In genomic region chr22:37222440-37222971, GRCh38 we compare ENCODE assay signal across 10 cellular contexts. TPM values are rescaled to one million over a fixed set of nuclear protein-coding genes. Genes with fewer than 3 reads are reported as not detected.
A peak's percentile ranks its signal among the peaks of the same experiment; 100 is the strongest.
DNase-seq lines count a peak whose midpoint lies in the region; ATAC-seq lines count a peak whose summit lies in the region.
"Had no signal": no experiment of that assay in that cellular context is flagged by ENCODE, and none has a peak within 500 bp of the region (broad histone marks: within the 10 kb centered on the region; RNA-seq: fewer than 3 reads in every experiment).

No MANE protein-coding gene starts in this region.

- H4K91ac ChIP-seq in mesenchymal stem cell (ENCODE audit: low read length), result no peak overlapping the region

- peak; percentile 76 for DNase-seq in activated CD8-positive, alpha-beta memory T cell treated with anti-CD3 and anti-CD28 coated beads for 24 hours
- DNase-seq in activated CD8-positive, alpha-beta memory T cell treated with anti-CD3 and anti-CD28 coated beads, Interleukin-2, amount 50 U/mL, for 48 hours, result no peak
- DNase-seq in activated T-cell treated with anti-CD3 and anti-CD28 coated beads, Interleukin-2, amount 50 U/mL, for 48 hours, result peak; percentile 67 to 68
- no peak for DNase-seq in mesenchymal stem cell
- DNase-seq in amygdala (lab: John Stamatoyannopoulos, UW), result no peak
- DNase-seq: cortex of kidney, hypothalamus, NCI-H1092 had no signal

- no peak overlapping the region for H3K18ac ChIP-seq in mesenchymal stem cell (ENCODE audit: low read depth in 1 of 2, low read length in 2 of 2)

- H3K79me1 ChIP-seq in mesenchymal stem cell (replicated peaks; ENCODE audit: low read length, poor library complexity, severe bottlenecking), result no peaks in the 10 kb centered on the region

- H3K27ac ChIP-seq in mesenchymal stem cell (ENCODE audit: low read length, poor library complexity, severe bottlenecking), result no peak overlapping the region

- peaks cover 0 to 28% of the 10 kb centered on the region in 2 experiments for H3K27me3 ChIP-seq in mesenchymal stem cell (ENCODE audit: control insufficient read depth in 1 of 2, insufficient read depth in 1 of 2, low read length in 2 of 2)

- peaks cover 51% of the 10 kb centered on the region for H3K36me3 Mint-ChIP-seq in stimulated activated memory B cell treated with anti-CD40 and anti-IgM and Interleukin-4, amounts not matched to agents 10 μg/mL and 1 μg/mL and 100 μg/mL, for 72 hours

- H2AFZ ChIP-seq in mesenchymal stem cell (ENCODE audit: low read depth, low read length), result no peak overlapping the region

- H3K14ac ChIP-seq in mesenchymal stem cell (ENCODE audit: low read length in 2 of 2), result no peak overlapping the region

- peaks cover 92% of the 10 kb centered on the region for H3K4me1 Mint-ChIP-seq in stimulated activated memory B cell treated with anti-CD40 and anti-IgM and Interleukin-4, amounts not matched to agents 10 μg/mL and 1 μg/mL and 100 μg/mL, for 72 hours

- H4K8ac ChIP-seq in mesenchymal stem cell (ENCODE audit: low read length), result no peak overlapping the region

- H2AK5ac ChIP-seq in mesenchymal stem cell (ENCODE audit: low read length, severe bottlenecking), result no peak overlapping the region

- peaks cover 15 to 29% of the 10 kb centered on the region in 2 experiments for H3K36me3 ChIP-seq in mesenchymal stem cell (ENCODE audit: control insufficient read depth in 1 of 2, insufficient read depth in 2 of 2, low read depth in 1 of 2, low read length in 2 of 2)

- H3K4me2 ChIP-seq in mesenchymal stem cell (ENCODE audit: low read length, poor library complexity, severe bottlenecking), result no peak overlapping the region

- H3K27me3 Mint-ChIP-seq in stimulated activated memory B cell treated with anti-CD40 and anti-IgM and Interleukin-4, amounts not matched to agents 10 μg/mL and 1 μg/mL and 100 μg/mL, for 72 hours, result no peaks in the 10 kb centered on the region

- H2BK15ac ChIP-seq in mesenchymal stem cell (ENCODE audit: low read depth, poor library complexity, severe bottlenecking), result no peak overlapping the region

- no peak overlapping the region for H3K4ac ChIP-seq in mesenchymal stem cell (ENCODE audit: low read depth in 1 of 2, low read length in 2 of 2)

- no peak overlapping the region for H2BK5ac ChIP-seq in mesenchymal stem cell (ENCODE audit: low read depth, low read length, poor library complexity, severe bottlenecking)

- no peak overlapping the region for H2BK12ac ChIP-seq in mesenchymal stem cell (ENCODE audit: low read length in 2 of 2)

- H3K23ac ChIP-seq in mesenchymal stem cell (ENCODE audit: low read length in 2 of 2), result no peak overlapping the region

- no peak for ATAC-seq in stimulated activated memory B cell treated with anti-CD40 and anti-IgM and Interleukin-4, amounts not matched to agents 10 μg/mL and 1 μg/mL and 100 μg/mL, for 72 hours

- H3K9me3 ChIP-seq in mesenchymal stem cell (ENCODE audit: control insufficient read depth, low read length), result no peaks in the 10 kb centered on the region

- WGBS in mesenchymal stem cell, result 98% methylated on average over 8 of the region's 8 CpGs

- H3K4me1 ChIP-seq in mesenchymal stem cell (ENCODE audit: control insufficient read depth, insufficient read depth, low read depth, low read length), result peaks cover 12% of the 10 kb centered on the region

- H2BK120ac ChIP-seq in mesenchymal stem cell (ENCODE audit: low read depth, low read length), result no peak overlapping the region

- peak overlapping the region; percentile 13 for H3K4me3 Mint-ChIP-seq in stimulated activated memory B cell treated with anti-CD40 and anti-IgM and Interleukin-4, amounts not matched to agents 10 μg/mL and 1 μg/mL and 100 μg/mL, for 72 hours

- no peak overlapping the region for H3K9ac ChIP-seq in mesenchymal stem cell (ENCODE audit: low read length)

- peak overlapping the region; percentile 69 for H3K27ac Mint-ChIP-seq in stimulated activated memory B cell treated with anti-CD40 and anti-IgM and Interleukin-4, amounts not matched to agents 10 μg/mL and 1 μg/mL and 100 μg/mL, for 72 hours

- H3K9me3 Mint-ChIP-seq in stimulated activated memory B cell treated with anti-CD40 and anti-IgM and Interleukin-4, amounts not matched to agents 10 μg/mL and 1 μg/mL and 100 μg/mL, for 72 hours, result peaks cover 8% of the 10 kb centered on the region

- no peak overlapping the region for H3K4me3 ChIP-seq in mesenchymal stem cell (ENCODE audit: insufficient read depth in 1 of 2, low read depth in 1 of 2, low read length in 2 of 2)

RNA-seq across cellular contexts. Expression of gene SSTR3, which starts 10.2 kb away (rescaled TPM):
- not detected for polyA plus RNA-seq in mesenchymal stem cell (2013, experiment 1 of 2)
- not detected for polyA plus RNA-seq in mesenchymal stem cell (2013, experiment 2 of 2)
- polyA plus RNA-seq: neural cell had no signal

RNA-seq across cellular contexts. Expression of gene RAC2, which starts 21.6 kb away (rescaled TPM):
- polyA plus RNA-seq in mesenchymal stem cell (2013, experiment 1 of 2), result 121 TPM
- polyA plus RNA-seq in mesenchymal stem cell (2013, experiment 2 of 2), result 117 TPM
- polyA plus RNA-seq: neural cell had no signal

RNA-seq across cellular contexts. Expression of gene C1QTNF6, which starts 34.5 kb away (rescaled TPM):
- polyA plus RNA-seq in mesenchymal stem cell (2013, experiment 1 of 2), result 38.2 TPM
- 37.9 TPM for polyA plus RNA-seq in mesenchymal stem cell (2013, experiment 2 of 2)

RNA-seq across cellular contexts. Expression of gene CYTH4, which starts 59.8 kb away (rescaled TPM):
- polyA plus RNA-seq in mesenchymal stem cell (2013, experiment 1 of 2), result 0.65 TPM
- polyA plus RNA-seq in mesenchymal stem cell (2013, experiment 2 of 2), result 0.41 TPM
- polyA plus RNA-seq: neural cell had no signal

Comparison
In these comparisons a context has a peak if more than half of its experiments do, and no peak if none do; other contexts are left out.
1. DNase-seq: peak in activated CD8-positive, alpha-beta memory T cell treated with anti-CD3 and anti-CD28 coated beads for 24 hours (single experiment) and activated T-cell treated with anti-CD3 and anti-CD28 coated beads, Interleukin-2, amount 50 U/mL, for 48 hours (2 of 2); none in activated CD8-positive, alpha-beta memory T cell treated with anti-CD3 and anti-CD28 coated beads, Interleukin-2, amount 50 U/mL, for 48 hours (single experiment), mesenchymal stem cell (single experiment) and amygdala (0 of 56).